Comparison of ENCODE assay signal across 8 cellular contexts in genomic region chr9:21402387-21403247, GRCh38. TPM values are rescaled to one million over a fixed set of nuclear protein-coding genes. Genes with fewer than 3 reads are reported as not detected.
DNase-seq lines count a peak whose midpoint lies in the region; ATAC-seq, FAIRE-seq and TF ChIP-seq lines count a peak whose summit lies in the region.

No MANE protein-coding gene starts in this region.

- H3K9me3 Mint-ChIP-seq in naive B cell (peaks cover 0 to 6% (median 0%) of the 10 kb centered on the region in 7 donors), osteocyte (ENCODE audit: unreplicated experiment) (no peaks in the 10 kb centered on the region)

- H3K27ac ChIP-seq in cingulate gyrus (ENCODE audit: low read depth, low read length) (peak overlapping the region; percentile 76), body of pancreas (no peak overlapping the region)

- no peak for TF ChIP-seq POLR2A in GM12891 (IDR thresholded peaks at IDR 0.05; ENCODE audit: low read depth, low read length)
- TF ChIP-seq POLR2A in body of pancreas (IDR thresholded peaks at IDR 0.05), result no peak

- H3K9me3 ChIP-seq in body of pancreas, result no peaks in the 10 kb centered on the region

- H3K4me1 Mint-ChIP-seq in naive B cell (peaks cover 0 to 15% (median 14%) of the 10 kb centered on the region in 3 donors), osteocyte (ENCODE audit: unreplicated experiment) (peaks cover 3% of the 10 kb centered on the region)

- peaks cover 11% of the 10 kb centered on the region for H3K4me1 ChIP-seq in body of pancreas

- peak; percentile 86 for FAIRE-seq in GM12891 (lab: Jason Lieb, UNC)

- TF ChIP-seq CTCF in osteocyte (IDR thresholded peaks at IDR 0.05) (no peak), body of pancreas (IDR thresholded peaks at IDR 0.05) (no peak)

- no peak overlapping the region for H3K4me3 ChIP-seq in body of pancreas

- H3K27ac Mint-ChIP-seq in naive B cell (no peak overlapping the region), osteocyte (ENCODE audit: unreplicated experiment) (no peak overlapping the region)

- no peaks in the 10 kb centered on the region for H3K36me3 ChIP-seq in body of pancreas (replicated peaks in 1 of 2; ENCODE audit: insufficient read depth in 1 of 2, low read depth in 2 of 2)

- DNase-seq in GM12891 (ENCODE audit: insufficient read length, low spot score) (peak; percentile 21), naive B cell (no peak), osteocyte (ENCODE audit: extremely low spot score, unreplicated experiment) (no peak), body of pancreas (no peak), T-helper 1 cell (no peak), HUDEP-2 (lab: John Stamatoyannopoulos, UW; ENCODE audit: unreplicated experiment in 76 of 76) (no peak)

- WGBS in body of pancreas, 2 donors, result 3 to 5% methylated on average over 43 to 53 of the region's 53 CpGs

- H3K27me3 Mint-ChIP-seq in naive B cell (peaks cover 61 to 71% (median 68%) of the 10 kb centered on the region in 3 donors), osteocyte (ENCODE audit: unreplicated experiment) (peaks cover 86% of the 10 kb centered on the region)

- ATAC-seq in HG02884 (IDR thresholded peaks at IDR 0.05; ENCODE audit: unreplicated experiment), result peak; percentile 71
- ATAC-seq in naive B cell (ENCODE audit: low read depth in 2 of 2), result peak; percentile 42 to 47
- ATAC-seq in body of pancreas, result no peak

- peaks cover 0 to 3% of the 10 kb centered on the region in 2 donors for H3K36me3 Mint-ChIP-seq in naive B cell
- no peaks in the 10 kb centered on the region for H3K36me3 Mint-ChIP-seq in osteocyte (ENCODE audit: unreplicated experiment)

- H3K4me3 Mint-ChIP-seq in naive B cell (peak overlapping the region in 7 of 8 donors; percentile 30 to 66 (median 55)), osteocyte (ENCODE audit: unreplicated experiment) (no peak overlapping the region)

- H3K27me3 ChIP-seq in body of pancreas, result no peaks in the 10 kb centered on the region

- intact Hi-C loops in body of pancreas (cut with DNase I), result loop anchor here (10.0 kb wide), 1 partner anchor 78 kb away; no protein-coding TSS in a partner anchor

TF ChIP-seq in GM12891, 5 proteins besides CTCF, POLR2A, EP300 and RAD21:
- TF ChIP-seq PAX5 (IDR thresholded peaks at IDR 0.05; ENCODE audit: insufficient read depth, low read length, severe bottlenecking) (no peak), TAF1 (IDR thresholded peaks at IDR 0.05; ENCODE audit: low read depth, low read length) (no peak), POLR2AphosphoS5 (IDR thresholded peaks at IDR 0.05; ENCODE audit: low read depth, low read length) (no peak), SPI1 (IDR thresholded peaks at IDR 0.05; ENCODE audit: low read depth, low read length) (no peak), POU2F2 (IDR thresholded peaks at IDR 0.05; ENCODE audit: low read depth, low read length) (no peak)

RNA-seq across cellular contexts. Expression of gene IFNA8, which starts 6.3 kb away (rescaled TPM):
- not detected for polyA plus RNA-seq in GM12891 (2012; ENCODE audit: low read depth, missing spikeins)
- not detected for polyA plus RNA-seq in naive B cell (ENCODE audit: low read depth in 6 of 6)
- total RNA-seq in osteocyte (not detected in 2 replicates), body of pancreas (not detected)

RNA-seq across cellular contexts. Expression of gene IFNA2, which starts 17.4 kb away (rescaled TPM):
- polyA plus RNA-seq in GM12891 (2012; ENCODE audit: low read depth, missing spikeins), result 0.31 TPM
- polyA plus RNA-seq in naive B cell (ENCODE audit: low read depth in 6 of 6), result not detected
- total RNA-seq in osteocyte (not detected in 2 replicates), body of pancreas (not detected)

RNA-seq across cellular contexts. Expression of gene IFNA13, which starts 34.8 kb away (rescaled TPM):
- polyA plus RNA-seq in GM12891 (2012; ENCODE audit: low read depth, missing spikeins), result not detected
- not detected for polyA plus RNA-seq in naive B cell (ENCODE audit: low read depth in 6 of 6)
- total RNA-seq in osteocyte (not detected in 2 replicates), body of pancreas (not detected)

RNA-seq across cellular contexts. Expression of gene IFNA1, which starts 37.6 kb away (rescaled TPM):
- polyA plus RNA-seq in GM12891 (2012; ENCODE audit: low read depth, missing spikeins), result not detected
- polyA plus RNA-seq in naive B cell (ENCODE audit: low read depth in 6 of 6), result not detected
- total RNA-seq in osteocyte (not detected in 2 replicates), body of pancreas (not detected)

RNA-seq across cellular contexts. Expression of gene IFNA6, which starts 51.9 kb away (rescaled TPM):
- polyA plus RNA-seq in GM12891 (2012; ENCODE audit: low read depth, missing spikeins), result not detected
- not detected for polyA plus RNA-seq in naive B cell (ENCODE audit: low read depth in 6 of 6)
- total RNA-seq in osteocyte (not detected in 2 replicates), body of pancreas (not detected)
